11 cellular contexts compared by ENCODE assay signal in genomic region chr6:3473773-3474172, GRCh38.
"Had no signal": no experiment of that assay in that cellular context is flagged by ENCODE, and none has a peak within 500 bp of the region (broad histone marks: within the 10 kb centered on the region; RNA-seq: fewer than 3 reads in every experiment).

No MANE protein-coding gene starts in this region.

- H3K27me3 ChIP-seq: brain microvascular endothelial cell, ovary had no signal

- H3K36me3 Mint-ChIP-seq: activated naive CD8-positive, alpha-beta T cell had no signal

- H3K9me3 ChIP-seq: ovary had no signal

- H3K9me3 Mint-ChIP-seq: nephron progenitor cell had no signal

- H3K27ac ChIP-seq: brain microvascular endothelial cell, ovary had no signal

- H3K27me3 Mint-ChIP-seq: activated naive CD8-positive, alpha-beta T cell had no signal

- H3K27ac Mint-ChIP-seq: activated naive CD8-positive, alpha-beta T cell; nephron progenitor cell had no signal

- H3K4me3 ChIP-seq: ovary had no signal

- ATAC-seq: stimulated activated naive CD8-positive, alpha-beta T cell treated with anti-CD3 and anti-CD28 coated beads, Interleukin-15, Interleukin-2, amounts not matched to agents 100 U/mL and 50 U/mL, for 24 hours had no signal

- H3K36me3 ChIP-seq: brain microvascular endothelial cell, ovary had no signal

- DNase-seq: activated CD4-positive, alpha-beta T cell treated with anti-CD3 and anti-CD28 coated beads, Interleukin-2, amount 50 U/mL, for 4 hours; activated CD4-positive, CD25-positive, alpha-beta regulatory T cell treated with anti-CD3 and anti-CD28 coated beads, Interleukin-2, amount 50 U/mL, for 72 hours; activated effector memory CD4-positive, alpha-beta T cell treated with anti-CD3 and anti-CD28 coated beads, Interleukin-2, amount 50 U/mL, for 16 hours; activated T-cell treated with anti-CD3 and anti-CD28 coated beads, Interleukin-2, amount 50 U/mL, for 1 hour; kidney; nephron progenitor cell; stimulated activated CD8-positive, alpha-beta memory T cell treated with anti-CD3 and anti-CD28 coated beads, Interleukin-4, amount 100 ng/mL, for 48 hours; stimulated activated naive CD8-positive, alpha-beta T cell treated with anti-CD3 and anti-CD28 coated beads, Interleukin-15, Interleukin-2, amounts not matched to agents 100 U/mL and 50 U/mL, for 24 hours had no signal

- H3K4me3 Mint-ChIP-seq: activated naive CD8-positive, alpha-beta T cell; nephron progenitor cell had no signal
